Comparison of ENCODE assay signal across 2 cellular contexts in the genomic region with DNA sequence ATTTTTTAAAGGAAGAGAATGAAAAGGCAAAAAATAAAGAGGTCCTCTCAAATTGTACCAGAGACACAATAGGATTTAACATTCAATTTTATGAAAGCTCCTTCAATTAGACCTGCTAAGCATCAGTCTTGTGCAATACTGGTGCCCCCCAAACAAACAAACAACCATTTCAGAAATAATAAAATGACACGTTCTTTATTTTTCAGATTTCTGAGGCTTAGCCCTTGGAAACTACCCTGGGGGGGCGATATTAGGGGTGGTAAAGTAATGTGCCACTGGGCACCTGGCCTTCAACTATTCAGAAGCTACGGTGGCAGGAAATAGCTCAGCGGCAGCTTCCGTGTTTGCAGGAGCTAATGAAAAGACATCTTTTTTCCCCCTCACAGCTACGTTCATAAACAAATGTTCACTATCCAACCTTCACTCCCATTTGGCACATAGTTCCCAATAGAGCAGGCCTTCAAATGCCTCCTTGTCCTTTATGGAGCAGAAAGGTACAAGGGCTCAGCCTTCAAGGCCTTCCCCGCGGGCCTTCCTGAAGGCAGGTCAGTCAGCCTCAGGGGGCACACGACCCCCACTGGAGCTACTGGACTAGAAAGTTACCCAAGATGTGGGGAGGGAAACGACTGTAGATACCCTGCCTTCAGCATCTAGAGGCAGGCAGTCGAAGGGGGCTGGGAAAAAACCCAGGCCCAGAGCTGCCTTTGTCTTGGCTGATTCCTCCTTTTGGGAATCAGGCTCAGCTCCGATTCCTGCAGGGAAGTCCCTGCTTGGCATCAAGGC.
TF ChIP-seq lines count a peak whose summit lies in the region.

No MANE protein-coding gene starts in this region.

TF ChIP-seq in IMR-90, 13 proteins besides CTCF, POLR2A, EP300 and RAD21:
- 0 out of 2 replicates have a peak, but pooled peaks have one; percentile 30 for TF ChIP-seq CEBPB (IDR thresholded peaks at IDR 0.05; ENCODE audit: low read depth, low read length)
- TF ChIP-seq RFX5 (IDR thresholded peaks at IDR 0.05; ENCODE audit: low read depth, low read length), result no peak
TF ChIP-seq in IMR-90: peak in this region for 1.

TF ChIP-seq in endothelial cell of umbilical vein, 7 proteins besides CTCF, POLR2A, EP300 and RAD21:
- no peak for TF ChIP-seq MYC (IDR thresholded peaks at IDR 0.05; ENCODE audit: low read depth, low read length)
- no peak for TF ChIP-seq EZH2 (IDR thresholded peaks at IDR 0.05; ENCODE audit: borderline replicate concordance, low read depth, low read length, severe bottlenecking)
- TF ChIP-seq, protein P1, sequence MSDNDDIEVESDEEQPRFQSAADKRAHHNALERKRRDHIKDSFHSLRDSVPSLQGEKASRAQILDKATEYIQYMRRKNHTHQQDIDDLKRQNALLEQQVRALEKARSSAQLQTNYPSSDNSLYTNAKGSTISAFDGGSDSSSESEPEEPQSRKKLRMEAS (IDR thresholded peaks at IDR 0.05; ENCODE audit: insufficient read depth, insufficient read length), result no peak
- TF ChIP-seq POLR2AphosphoS5 (IDR thresholded peaks at IDR 0.05; ENCODE audit: insufficient read depth, low read depth, low read length), result no peak
- no peak for TF ChIP-seq GATA2 (IDR thresholded peaks at IDR 0.05; ENCODE audit: insufficient read depth, insufficient read length, low read depth, low read length)
- no peak for TF ChIP-seq FOS (IDR thresholded peaks at IDR 0.05; ENCODE audit: borderline replicate concordance, insufficient read depth, low read length)
- no peak for TF ChIP-seq JUN (IDR thresholded peaks at IDR 0.05; ENCODE audit: borderline replicate concordance, insufficient read depth, insufficient read length, low read depth)
